In genomic region chr6:51655517-51655916, GRCh38 we compare ENCODE assay signal across 16 cellular contexts.
"Had no signal": no experiment of that assay in that cellular context is flagged by ENCODE, and none has a peak within 500 bp of the region (broad histone marks: within the 10 kb centered on the region; RNA-seq: fewer than 3 reads in every experiment).

No MANE protein-coding gene starts in this region.

- H3K9me3 Mint-ChIP-seq: nephron progenitor cell had no signal

- H3K36me3 ChIP-seq: esophagus muscularis mucosa, gastroesophageal sphincter, neutrophil had no signal

- H3K9me3 ChIP-seq: esophagus muscularis mucosa, gastroesophageal sphincter, neutrophil, psoas muscle had no signal

- H3K4me3 ChIP-seq: dorsolateral prefrontal cortex, esophagus muscularis mucosa, gastroesophageal sphincter, psoas muscle, skin epidermis had no signal

- ATAC-seq: gastroesophageal sphincter; naive thymus-derived CD4-positive, alpha-beta T cell; psoas muscle; sciatic nerve had no signal

- H3K4me1 Mint-ChIP-seq: naive thymus-derived CD4-positive, alpha-beta T cell had no signal

- H3K27ac ChIP-seq: dorsolateral prefrontal cortex, esophagus muscularis mucosa, gastroesophageal sphincter, neutrophil, psoas muscle, skin epidermis had no signal

- DNase-seq: cortex of kidney; dorsolateral prefrontal cortex; effector CD8-positive, alpha-beta T cell; glutamatergic neuron; kidney; naive thymus-derived CD4-positive, alpha-beta T cell; nephron progenitor cell; psoas muscle; stimulated activated CD4-positive, alpha-beta T cell treated with anti-CD3 and anti-CD28 coated beads, Interleukin-12 subunit alpha, Interleukin-12 subunit beta, amount 100 ng/mL, for 4 hours; stimulated activated naive CD4-positive, alpha-beta T cell; trophoblast cell had no signal

- H3K27ac Mint-ChIP-seq: naive thymus-derived CD4-positive, alpha-beta T cell; nephron progenitor cell had no signal

- H3K27me3 ChIP-seq: esophagus muscularis mucosa, gastroesophageal sphincter, neutrophil had no signal

- H3K4me1 ChIP-seq: esophagus muscularis mucosa, gastroesophageal sphincter, psoas muscle had no signal

- H3K36me3 Mint-ChIP-seq: naive thymus-derived CD4-positive, alpha-beta T cell had no signal

- H3K27me3 Mint-ChIP-seq: naive thymus-derived CD4-positive, alpha-beta T cell had no signal

- H3K4me3 Mint-ChIP-seq: naive thymus-derived CD4-positive, alpha-beta T cell; nephron progenitor cell had no signal
